8 cellular contexts compared by ENCODE assay signal in the genomic region with DNA sequence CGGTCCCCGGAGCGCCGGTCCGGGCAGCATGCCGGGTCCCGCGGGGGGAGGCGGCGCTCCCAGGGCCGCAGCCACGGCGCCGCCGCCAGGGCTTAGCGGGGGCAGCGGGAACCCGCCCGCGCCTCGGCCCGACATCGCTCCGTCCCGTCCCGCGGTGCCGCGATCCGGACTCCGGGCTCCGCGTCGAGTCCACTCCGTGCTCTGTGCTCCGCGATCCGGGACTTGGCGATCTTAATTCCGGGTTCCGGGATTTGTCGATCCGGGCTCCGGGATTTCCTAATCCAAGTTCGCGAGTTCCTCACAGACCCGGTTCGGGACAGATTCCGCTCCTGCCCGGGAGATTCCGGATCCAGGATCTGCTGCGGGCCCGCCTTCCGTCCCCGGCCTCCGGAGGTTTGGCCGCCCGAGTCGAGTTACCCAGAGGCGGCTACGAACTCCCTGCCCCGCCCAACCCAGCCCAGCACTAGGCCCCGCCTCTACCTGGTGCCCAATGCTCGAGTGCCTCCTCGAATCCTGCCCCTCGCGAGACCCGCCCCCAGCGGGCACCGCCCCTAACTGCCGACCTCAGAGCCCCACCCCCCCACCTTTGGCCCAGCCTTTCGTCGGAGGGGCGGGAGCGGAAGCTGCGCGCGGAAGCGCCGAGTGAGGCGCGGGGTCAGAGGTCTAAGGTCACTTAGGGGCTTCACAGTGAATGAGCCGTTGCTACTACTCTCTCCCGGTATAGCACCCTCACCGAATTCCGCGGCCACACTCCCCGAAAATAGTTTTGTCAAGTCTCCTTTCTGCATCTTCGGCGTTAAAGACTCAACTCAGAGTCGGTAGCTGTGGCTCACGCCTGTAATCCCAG. TPM values are rescaled to one million over a fixed set of nuclear protein-coding genes. Genes with fewer than 3 reads are reported as not detected.
A peak's percentile ranks its signal among the peaks of the same experiment; 100 is the strongest.
DNase-seq lines count a peak whose midpoint lies in the region; ATAC-seq and TF ChIP-seq lines count a peak whose summit lies in the region.

A gene (minus strand): TSS at position 146 of the 847 bp plus-strand sequence. CDS start 11 bp downstream, at position 135.

- H3F3A ChIP-seq in OCI-LY1 (ENCODE audit: insufficient read depth, low read length), result 0 out of 2 replicates have a peak, but pooled peaks cover 6% of the 10 kb centered on the region

- peaks cover 2% of the 10 kb centered on the region; the same call in 1 of the 2 replicates for H3K36me3 ChIP-seq in OCI-LY1 (ENCODE audit: insufficient read depth, low read length)

- DNase-seq in Calu3, result peak; percentile 94
- DNase-seq in HuH-7 (ENCODE audit: low spot score), result peak; percentile 97
- DNase-seq in activated CD8-positive, alpha-beta memory T cell treated with anti-CD3 and anti-CD28 coated beads, Interleukin-2, amount 50 U/mL, for 48 hours, result peak; percentile 98
- DNase-seq in endothelial cell (ENCODE audit: low spot score), result peak; percentile 98
- DNase-seq in midbrain (lab: John Stamatoyannopoulos, UW), result peak; percentile 97
- peak; percentile 98 for DNase-seq in stimulated activated CD8-positive, alpha-beta memory T cell treated with anti-CD3 and anti-CD28 coated beads, Interleukin-2, amount 100 ng/mL, for 1 hour (ENCODE audit: low read depth in 2 of 2)

- H3K4me2 ChIP-seq in OCI-LY1 (ENCODE audit: low read length), result peak within 1 kb of the TSS; percentile 83

- no peaks in the 10 kb centered on the region for H3K9me2 ChIP-seq in OCI-LY1 (ENCODE audit: low read depth, low read length)

- CTCF ChIA-PET in Calu3 (lab: Charles Lee), result no interaction called here

- H3K9me3 Mint-ChIP-seq in Calu3 (ENCODE audit: low read depth, unreplicated experiment), result no peaks in the 10 kb centered on the region
- H3K9me3 Mint-ChIP-seq in endothelial cell (ENCODE audit: unreplicated experiment), result no peaks in the 10 kb centered on the region

- H3K36me3 Mint-ChIP-seq in Calu3 (ENCODE audit: insufficient read depth, unreplicated experiment), result peaks cover 33% of the 10 kb centered on the region
- no peaks in the 10 kb centered on the region for H3K36me3 Mint-ChIP-seq in endothelial cell (ENCODE audit: low read depth, unreplicated experiment)

- H3K27ac Mint-ChIP-seq in Calu3 (ENCODE audit: unreplicated experiment) (peak within 1 kb of the TSS; percentile 77), endothelial cell (ENCODE audit: unreplicated experiment) (peak within 1 kb of the TSS; percentile 92)

- peak within 1 kb of the TSS; percentile 84 for H3K4me3 Mint-ChIP-seq in Calu3 (ENCODE audit: low read depth, unreplicated experiment)
- peak within 1 kb of the TSS; percentile 99 for H3K4me3 Mint-ChIP-seq in endothelial cell (ENCODE audit: unreplicated experiment)

- H3K9me3 ChIP-seq in OCI-LY1 (ENCODE audit: low read length), result no peaks in the 10 kb centered on the region

- H3K27ac ChIP-seq in OCI-LY1 (ENCODE audit: low read depth, low read length, poor library complexity, severe bottlenecking), result peak within 1 kb of the TSS; percentile 75

- H3K4me3 ChIP-seq in OCI-LY1 (ENCODE audit: low read depth, low read length, poor library complexity, severe bottlenecking), result peak within 1 kb of the TSS; percentile 95

- H3K4me1 Mint-ChIP-seq in Calu3 (ENCODE audit: low read depth, unreplicated experiment), result peaks cover 11% of the 10 kb centered on the region
- peaks cover 22% of the 10 kb centered on the region for H3K4me1 Mint-ChIP-seq in endothelial cell (ENCODE audit: unreplicated experiment)

- no peaks in the 10 kb centered on the region for H3K27me3 ChIP-seq in OCI-LY1 (ENCODE audit: insufficient read depth, low read length)

- TF ChIP-seq CTCF in Calu3 (IDR thresholded peaks at IDR 0.05; ENCODE audit: unreplicated experiment) (no peak), OCI-LY1 (IDR thresholded peaks at IDR 0.05; ENCODE audit: low read length) (no peak), endothelial cell (IDR thresholded peaks at IDR 0.05; ENCODE audit: unreplicated experiment) (no peak)

- ATAC-seq in GM21515 (IDR thresholded peaks at IDR 0.05; ENCODE audit: unreplicated experiment), result peak; percentile 67

- intact Hi-C loops in Calu3 (cut with micrococcal nuclease; ENCODE audit: unreplicated experiment), result no loop called here

- H3K27me3 Mint-ChIP-seq in Calu3 (ENCODE audit: unreplicated experiment) (no peaks in the 10 kb centered on the region), endothelial cell (ENCODE audit: unreplicated experiment) (peaks cover 3% of the 10 kb centered on the region)

- H4K20me1 ChIP-seq in OCI-LY1 (ENCODE audit: insufficient read depth, low read length), result no peaks in the 10 kb centered on the region

- peak within 1 kb of the TSS; percentile 89 for H3K9ac ChIP-seq in OCI-LY1 (ENCODE audit: low read length)

- H3K79me2 ChIP-seq in OCI-LY1 (ENCODE audit: insufficient read depth, low read length), result peaks cover 36% of the 10 kb centered on the region

- H3K4me1 ChIP-seq in OCI-LY1 (ENCODE audit: insufficient read depth, low read length, severe bottlenecking), result peaks cover 48% of the 10 kb centered on the region

- no TSS peak for BruUV-seq in Calu3 (replicated peaks; lab: Mats Ljungman, UMichigan)

- H2AFZ ChIP-seq in OCI-LY1 (ENCODE audit: low read length), result no peak within 1 kb of the TSS

RNA-seq across cellular contexts. Expression of the gene that starts here (rescaled TPM):
- total RNA-seq in Calu3 (2022) (46.7 and 50.6 TPM in 2 replicates), endothelial cell (ENCODE audit: unreplicated experiment) (57.3 TPM)

Comparison
In these comparisons a context has a peak if more than half of its experiments do, and no peak if none do; other contexts are left out.
1. Peak in every context shown above with its lines: DNase-seq, ATAC-seq, H3K4me3 ChIP-seq and H3K27ac ChIP-seq.